ENCODE assay signal across 8 cellular contexts in the genomic region with DNA sequence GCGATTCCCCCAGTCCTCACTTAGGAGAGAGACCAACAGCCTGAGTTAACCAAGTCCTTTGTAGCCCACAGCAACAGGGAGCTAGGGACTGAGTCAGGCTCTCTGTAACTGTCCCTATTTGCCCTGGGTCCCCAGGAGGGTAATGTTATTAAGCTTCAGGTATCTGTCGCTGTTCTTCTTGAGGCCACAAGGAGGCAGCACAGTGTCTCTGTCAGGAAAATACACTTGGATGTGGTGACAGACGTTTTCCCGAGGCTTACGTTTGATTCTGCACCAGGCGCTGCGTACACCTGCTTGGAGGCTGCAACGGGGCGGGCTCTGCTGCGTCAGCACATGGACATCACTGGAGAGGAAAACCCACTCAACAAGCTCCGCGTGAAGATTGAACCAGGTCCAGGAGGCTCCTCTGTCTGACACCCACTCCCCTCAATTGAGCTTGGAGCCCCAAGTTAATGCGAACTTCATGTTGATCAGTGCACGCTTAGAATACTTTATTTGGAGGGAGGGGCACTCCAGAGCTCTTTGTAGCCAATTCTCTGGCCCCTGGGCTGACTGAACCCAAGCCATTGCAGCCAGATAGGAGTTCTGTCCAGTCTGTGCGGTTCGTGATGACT. TPM values are rescaled to one million over a fixed set of nuclear protein-coding genes. Genes with fewer than 3 reads are reported as not detected.
A peak's percentile ranks its signal among the peaks of the same experiment; 100 is the strongest.
DNase-seq lines count a peak whose midpoint lies in the region; ATAC-seq and TF ChIP-seq lines count a peak whose summit lies in the region.

No MANE protein-coding gene starts in this region.

- no peak overlapping the region for H3K27ac ChIP-seq in GM23338 (ENCODE audit: low read depth)

- CTCF ChIA-PET in activated CD4-positive, alpha-beta memory T cell treated with anti-CD3 and anti-CD28 coated beads, Interleukin-2, amount 10 ng/mL, durations not matched to agents 7 days and 5 days (lab: Charles Lee) = interaction anchor here (0.6 to 2.4 kb wide), 27 partner anchors 8 to 465 kb away, joined by 3 to 22 read pairs (median 5); a partner anchor contains a TSS

- H3F3A ChIP-seq in GM23338 (replicated peaks; ENCODE audit: low read depth) = peaks cover 13% of the 10 kb centered on the region; the same call in 1 of the 2 replicates

- no peaks in the 10 kb centered on the region; the same call in 1 of the 2 replicates for H4K20me1 ChIP-seq in GM23338 (replicated peaks; ENCODE audit: insufficient read depth)

- no peak overlapping the region for H3K4me3 Mint-ChIP-seq in CD14-positive monocyte
- H3K4me3 Mint-ChIP-seq in GM23338 = no peak overlapping the region
- no peak overlapping the region for H3K4me3 Mint-ChIP-seq in activated CD4-positive, alpha-beta memory T cell treated with anti-CD3 and anti-CD28 coated beads, Interleukin-2, amount 10 ng/mL, durations not matched to agents 7 days and 5 days

- H3K27ac Mint-ChIP-seq in CD14-positive monocyte = no peak overlapping the region
- no peak overlapping the region for H3K27ac Mint-ChIP-seq in GM23338
- no peak overlapping the region for H3K27ac Mint-ChIP-seq in activated CD4-positive, alpha-beta memory T cell treated with anti-CD3 and anti-CD28 coated beads, Interleukin-2, amount 10 ng/mL, durations not matched to agents 7 days and 5 days

- no peaks in the 10 kb centered on the region for H3K79me2 ChIP-seq in GM23338 (replicated peaks; ENCODE audit: insufficient read depth)

- H3K36me3 ChIP-seq in GM23338 (ENCODE audit: insufficient read depth) = peaks cover 35% of the 10 kb centered on the region; the same call in 1 of the 2 replicates

- H3K36me3 Mint-ChIP-seq in CD14-positive monocyte (peaks cover 88 to 98% of the 10 kb centered on the region in 2 donors), GM23338 (ENCODE audit: low read depth) (peaks cover 82% of the 10 kb centered on the region)
- peaks cover 55% of the 10 kb centered on the region for H3K36me3 Mint-ChIP-seq in activated CD4-positive, alpha-beta memory T cell treated with anti-CD3 and anti-CD28 coated beads, Interleukin-2, amount 10 ng/mL, durations not matched to agents 7 days and 5 days (ENCODE audit: low read depth)

- H3K9me3 Mint-ChIP-seq in CD14-positive monocyte (peaks cover 0 to 2% (median 0%) of the 10 kb centered on the region in 7 donors), GM23338 (no peaks in the 10 kb centered on the region)
- no peaks in the 10 kb centered on the region for H3K9me3 Mint-ChIP-seq in activated CD4-positive, alpha-beta memory T cell treated with anti-CD3 and anti-CD28 coated beads, Interleukin-2, amount 10 ng/mL, durations not matched to agents 7 days and 5 days

- no peak overlapping the region for H3K4me3 ChIP-seq in GM23338

- intact Hi-C loops in CD14-positive monocyte (cut with micrococcal nuclease) = loop anchor here in 1 of 2 donors (10.0 kb wide), 1 partner anchor 125 kb away; a partner anchor contains a TSS

- H3K27me3 ChIP-seq in GM23338 (ENCODE audit: insufficient read depth) = no peaks in the 10 kb centered on the region

- no peaks in the 10 kb centered on the region for H3K9me2 ChIP-seq in GM23338 (ENCODE audit: insufficient read depth)

- no peaks in the 10 kb centered on the region for H3K4me1 ChIP-seq in GM23338 (ENCODE audit: insufficient read depth)

- POLR2A ChIA-PET in activated CD4-positive, alpha-beta memory T cell treated with anti-CD3 and anti-CD28 coated beads, Interleukin-2, amount 10 ng/mL, durations not matched to agents 7 days and 5 days (lab: Charles Lee) = interaction anchor here (1.3 kb wide), 1 partner anchor 17 kb away, joined by 4 read pairs; a partner anchor contains a TSS

- DNase-seq in CD14-positive monocyte (ENCODE audit: low spot score) (no peak), GM23338 (ENCODE audit: low spot score) (peak; percentile 90), NCI-H226 (peak; percentile 24), glomerular visceral epithelial cell (ENCODE audit: extremely low spot score) (peak; percentile 60), putamen (ENCODE audit: low spot score) (peak; percentile 53), globus pallidus (ENCODE audit: low spot score) (no peak)
- DNase-seq in activated CD4-positive, alpha-beta memory T cell treated with anti-CD3 and anti-CD28 coated beads, Interleukin-2, amount 10 ng/mL, durations not matched to agents 7 days and 5 days = peak; percentile 31

- TF ChIP-seq CTCF in CD14-positive monocyte (IDR thresholded peaks at IDR 0.05) (peak; percentile 80), GM23338 (conservative IDR thresholded peaks at IDR 0.05; ENCODE audit: low read depth in 2 of 2) (peak; percentile 82 to 94)

- H3K4me1 Mint-ChIP-seq in CD14-positive monocyte = no peaks in the 10 kb centered on the region
- H3K4me1 Mint-ChIP-seq in GM23338 = no peaks in the 10 kb centered on the region; the same call in 1 of the 3 replicates
- H3K4me1 Mint-ChIP-seq in activated CD4-positive, alpha-beta memory T cell treated with anti-CD3 and anti-CD28 coated beads, Interleukin-2, amount 10 ng/mL, durations not matched to agents 7 days and 5 days = no peaks in the 10 kb centered on the region

- peak; percentile 96 for ATAC-seq in GM23338
- ATAC-seq in HG03175 (IDR thresholded peaks at IDR 0.05; ENCODE audit: unreplicated experiment) = no peak

- no peak overlapping the region for H3K4me2 ChIP-seq in GM23338

- H3K27me3 Mint-ChIP-seq in CD14-positive monocyte (ENCODE audit: low read depth in 3 of 3) = peaks cover 0 to 2% (median 1%) of the 10 kb centered on the region in 3 donors
- H3K27me3 Mint-ChIP-seq in GM23338 (ENCODE audit: insufficient read depth, low read depth, poor library complexity) = peaks cover 3% of the 10 kb centered on the region
- no peaks in the 10 kb centered on the region for H3K27me3 Mint-ChIP-seq in activated CD4-positive, alpha-beta memory T cell treated with anti-CD3 and anti-CD28 coated beads, Interleukin-2, amount 10 ng/mL, durations not matched to agents 7 days and 5 days

- no peak overlapping the region for H2AFZ ChIP-seq in GM23338

TF ChIP-seq in GM23338, 12 proteins besides CTCF, POLR2A, EP300 and RAD21 (continues in another document):
- TF ChIP-seq, protein P1, sequence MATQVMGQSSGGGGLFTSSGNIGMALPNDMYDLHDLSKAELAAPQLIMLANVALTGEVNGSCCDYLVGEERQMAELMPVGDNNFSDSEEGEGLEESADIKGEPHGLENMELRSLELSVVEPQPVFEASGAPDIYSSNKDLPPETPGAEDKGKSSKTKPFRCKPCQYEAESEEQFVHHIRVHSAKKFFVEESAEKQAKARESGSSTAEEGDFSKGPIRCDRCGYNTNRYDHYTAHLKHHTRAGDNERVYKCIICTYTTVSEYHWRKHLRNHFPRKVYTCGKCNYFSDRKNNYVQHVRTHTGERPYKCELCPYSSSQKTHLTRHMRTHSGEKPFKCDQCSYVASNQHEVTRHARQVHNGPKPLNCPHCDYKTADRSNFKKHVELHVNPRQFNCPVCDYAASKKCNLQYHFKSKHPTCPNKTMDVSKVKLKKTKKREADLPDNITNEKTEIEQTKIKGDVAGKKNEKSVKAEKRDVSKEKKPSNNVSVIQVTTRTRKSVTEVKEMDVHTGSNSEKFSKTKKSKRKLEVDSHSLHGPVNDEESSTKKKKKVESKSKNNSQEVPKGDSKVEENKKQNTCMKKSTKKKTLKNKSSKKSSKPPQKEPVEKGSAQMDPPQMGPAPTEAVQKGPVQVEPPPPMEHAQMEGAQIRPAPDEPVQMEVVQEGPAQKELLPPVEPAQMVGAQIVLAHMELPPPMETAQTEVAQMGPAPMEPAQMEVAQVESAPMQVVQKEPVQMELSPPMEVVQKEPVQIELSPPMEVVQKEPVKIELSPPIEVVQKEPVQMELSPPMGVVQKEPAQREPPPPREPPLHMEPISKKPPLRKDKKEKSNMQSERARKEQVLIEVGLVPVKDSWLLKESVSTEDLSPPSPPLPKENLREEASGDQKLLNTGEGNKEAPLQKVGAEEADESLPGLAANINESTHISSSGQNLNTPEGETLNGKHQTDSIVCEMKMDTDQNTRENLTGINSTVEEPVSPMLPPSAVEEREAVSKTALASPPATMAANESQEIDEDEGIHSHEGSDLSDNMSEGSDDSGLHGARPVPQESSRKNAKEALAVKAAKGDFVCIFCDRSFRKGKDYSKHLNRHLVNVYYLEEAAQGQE (IDR thresholded peaks at IDR 0.05; ENCODE audit: unreplicated experiment) = no peak
- TF ChIP-seq ZNF331 (CRISPR knock-in tag; IDR thresholded peaks at IDR 0.05; ENCODE audit: low read depth) (no peak), EZH2 (IDR thresholded peaks at IDR 0.05; ENCODE audit: low read depth, unreplicated experiment) (no peak), NANOG (IDR thresholded peaks at IDR 0.05; ENCODE audit: borderline replicate concordance) (no peak), JUNB (IDR thresholded peaks at IDR 0.05; ENCODE audit: unreplicated experiment) (no peak), STAT1 (IDR thresholded peaks at IDR 0.05; ENCODE audit: unreplicated experiment) (no peak), ZNF114 (CRISPR knock-in tag; IDR thresholded peaks at IDR 0.05) (no peak), POLR2AphosphoS5 (IDR thresholded peaks at IDR 0.05; ENCODE audit: low read depth) (0 out of 2 replicates have a peak, but pooled peaks have one; percentile 2)

RNA-seq across cellular contexts. Expression of a gene that starts 10.7 kb away (rescaled TPM):
- polyA plus RNA-seq in CD14-positive monocyte = not detected
- 13.0 and 19.5 TPM in 2 replicates for total RNA-seq in GM23338 (2014; rRNA removed; shearing (Covaris generic))
- 10.9 and 12.3 TPM in 2 replicates for polyA plus RNA-seq in GM23338 (2016; fragmentation: Nextera tagmentation; extraction: Ambion mirVana)
- total RNA-seq in activated CD4-positive, alpha-beta memory T cell treated with anti-CD3 and anti-CD28 coated beads, Interleukin-2, amount 10 ng/mL, durations not matched to agents 7 days and 5 days = under 1 TPM; 0.30 to 0.38 TPM

RNA-seq across cellular contexts. Expression of a gene that starts 17.3 kb away (rescaled TPM):
- 100 to 1,000 TPM; 127 to 153 TPM for polyA plus RNA-seq in CD14-positive monocyte
- total RNA-seq in GM23338 (2014; rRNA removed; shearing (Covaris generic)) = 61.6 and 80.3 TPM in 2 replicates
- 32.1 and 35.0 TPM in 2 replicates for polyA plus RNA-seq in GM23338 (2016; fragmentation: Nextera tagmentation; extraction: Ambion mirVana)
- total RNA-seq in activated CD4-positive, alpha-beta memory T cell treated with anti-CD3 and anti-CD28 coated beads, Interleukin-2, amount 10 ng/mL, durations not matched to agents 7 days and 5 days = 10 to 100 TPM; 38.5 to 41.1 TPM

RNA-seq across cellular contexts. Expression of a gene that starts 44.4 kb away (rescaled TPM):
- polyA plus RNA-seq in CD14-positive monocyte (10 to 100 TPM; 45.4 to 50.3 TPM), GM23338 (2016; fragmentation: Nextera tagmentation; extraction: Ambion mirVana) (53.4 and 60.0 TPM in 2 replicates)
- total RNA-seq in GM23338 (2014; rRNA removed; shearing (Covaris generic)) = 38.5 and 45.9 TPM in 2 replicates
- total RNA-seq in activated CD4-positive, alpha-beta memory T cell treated with anti-CD3 and anti-CD28 coated beads, Interleukin-2, amount 10 ng/mL, durations not matched to agents 7 days and 5 days = 10 to 100 TPM; 42.5 to 44.8 TPM

RNA-seq across cellular contexts. Expression of a gene that starts 53.4 kb away (rescaled TPM):
- polyA plus RNA-seq in CD14-positive monocyte (not detected), GM23338 (2016; fragmentation: Nextera tagmentation; extraction: Ambion mirVana) (0.74 and 1.0 TPM in 2 replicates)
- total RNA-seq in GM23338 (2014; rRNA removed; shearing (Covaris generic)) = 0.82 and 1.7 TPM in 2 replicates
- not detected for total RNA-seq in activated CD4-positive, alpha-beta memory T cell treated with anti-CD3 and anti-CD28 coated beads, Interleukin-2, amount 10 ng/mL, durations not matched to agents 7 days and 5 days

Comparison
In these comparisons a context has a peak if more than half of its experiments do, and no peak if none do; other contexts are left out.
1. DNase-seq: peak in GM23338 (single experiment), NCI-H226 (single experiment), activated CD4-positive, alpha-beta memory T cell treated with anti-CD3 and anti-CD28 coated beads, Interleukin-2, amount 10 ng/mL, durations not matched to agents 7 days and 5 days (single experiment), glomerular visceral epithelial cell (single experiment) and putamen (single experiment); none in CD14-positive monocyte (single experiment) and globus pallidus (single experiment).
2. RNA of a gene that starts 10.7 kb away (total RNA-seq): 13.0 to 19.5 TPM in GM23338; 0.30 to 0.38 TPM in activated CD4-positive, alpha-beta memory T cell treated with anti-CD3 and anti-CD28 coated beads, Interleukin-2, amount 10 ng/mL, durations not matched to agents 7 days and 5 days; every median in the first group is over 10 times any median in the second.